Comparison of ENCODE assay signal across 15 cellular contexts in genomic region chr7:128084896-128085608, GRCh38. TPM values are rescaled to one million over a fixed set of nuclear protein-coding genes. Genes with fewer than 3 reads are reported as not detected.
A peak's percentile ranks its signal among the peaks of the same experiment; 100 is the strongest.
DNase-seq lines count a peak whose midpoint lies in the region; ATAC-seq, FAIRE-seq and TF ChIP-seq lines count a peak whose summit lies in the region.
"Had no signal": no experiment of that assay in that cellular context is flagged by ENCODE, and none has a peak within 500 bp of the region (broad histone marks: within the 10 kb centered on the region; RNA-seq: fewer than 3 reads in every experiment).

No MANE protein-coding gene starts in this region.

- TF ChIP-seq CTCF in MCF 10A (IDR thresholded peaks at IDR 0.05; ENCODE audit: unreplicated experiment) (no peak), mammary epithelial cell (conservative IDR thresholded peaks at IDR 0.05 in 1 of 2, IDR thresholded peaks at IDR 0.05 in 1 of 2; ENCODE audit: extremely low read depth in 1 of 2, insufficient read depth in 1 of 2, low read depth in 1 of 2, low read length in 2 of 2) (no peak), astrocyte of the spinal cord (IDR thresholded peaks at IDR 0.05; ENCODE audit: low read depth, low read length) (no peak), upper lobe of left lung (IDR thresholded peaks at IDR 0.05) (no peak), suprapubic skin (IDR thresholded peaks at IDR 0.05) (no peak)

- H3K4me1 ChIP-seq in mammary epithelial cell (ENCODE audit: insufficient read depth, low read length), result no peaks in the 10 kb centered on the region
- H3K4me1 ChIP-seq in upper lobe of left lung, result no peaks in the 10 kb centered on the region
- H3K4me1 ChIP-seq in suprapubic skin, result no peaks in the 10 kb centered on the region
- H3K4me1 ChIP-seq: A549 had no signal

- no peaks in the 10 kb centered on the region for H4K20me1 ChIP-seq in mammary epithelial cell (ENCODE audit: insufficient read depth, low read length)

- intact Hi-C loops in MCF 10A (cut with micrococcal nuclease) (no loop called here), mammary epithelial cell (cut with micrococcal nuclease) (no loop called here)

- peaks cover 2% of the 10 kb centered on the region for H3K36me3 ChIP-seq in mammary epithelial cell (ENCODE audit: insufficient read depth, low read length)
- H3K36me3 ChIP-seq in upper lobe of left lung, result peaks cover 14 to 87% (median 63%) of the 10 kb centered on the region in 4 donors
- peaks cover 87% of the 10 kb centered on the region for H3K36me3 ChIP-seq in suprapubic skin

- H3K27me3 ChIP-seq in mammary epithelial cell (ENCODE audit: insufficient read depth, low read length), result no peaks in the 10 kb centered on the region
- H3K27me3 ChIP-seq in upper lobe of left lung, result no peaks in the 10 kb centered on the region
- no peaks in the 10 kb centered on the region for H3K27me3 ChIP-seq in suprapubic skin

- peaks cover 79% of the 10 kb centered on the region for H3K36me3 Mint-ChIP-seq in MCF 10A (ENCODE audit: insufficient read depth, unreplicated experiment)

- H3K4me1 Mint-ChIP-seq in MCF 10A (ENCODE audit: insufficient read depth, unreplicated experiment), result no peaks in the 10 kb centered on the region

- FAIRE-seq in islet of Langerhans (lab: Jason Lieb, UNC), result peak; percentile 95
- FAIRE-seq: A549, D721Med, endothelial cell of umbilical vein, small intestine had no signal

- in situ Hi-C loops in mammary epithelial cell (cut with MboI; ENCODE audit: low sequenced_read_pairs in 2 of 2), result no loop called here
- in situ Hi-C loops in astrocyte of the spinal cord (cut with HindIII; ENCODE audit: low sequenced_read_pairs), result no loop called here

- no peaks in the 10 kb centered on the region for H3K9me3 Mint-ChIP-seq in MCF 10A (ENCODE audit: unreplicated experiment)

- H2AFZ ChIP-seq in mammary epithelial cell (ENCODE audit: low read depth, low read length), result no peak overlapping the region

- peak overlapping the region; percentile 33 for H3K27ac Mint-ChIP-seq in MCF 10A (ENCODE audit: low read depth, unreplicated experiment)

- dilution Hi-C loops in mammary epithelial cell (cut with HindIII; ENCODE audit: low sequenced_read_pairs), result no loop called here

- H3K27ac ChIP-seq in mammary epithelial cell (ENCODE audit: insufficient read depth, low read depth, low read length), result no peak overlapping the region
- H3K27ac ChIP-seq in upper lobe of left lung, result no peak overlapping the region
- H3K27ac ChIP-seq in suprapubic skin, result no peak overlapping the region
- H3K27ac ChIP-seq: A549, VCaP had no signal

- H3K9me3 ChIP-seq in mammary epithelial cell (replicated peaks; ENCODE audit: insufficient read depth, low read length) (no peaks in the 10 kb centered on the region), upper lobe of left lung (no peaks in the 10 kb centered on the region), suprapubic skin (no peaks in the 10 kb centered on the region)
- H3K9me3 ChIP-seq: A549 had no signal

- no peak overlapping the region for H3K9ac ChIP-seq in mammary epithelial cell (ENCODE audit: insufficient read depth, low read length)

- POLR2A ChIA-PET in MCF 10A (lab: Yijun Ruan, JAX), result no interaction called here

- DNase-seq in MCF 10A (ENCODE audit: unreplicated experiment) (no peak), mammary epithelial cell (no peak), astrocyte of the spinal cord (ENCODE audit: low read depth, low spot score) (peak; percentile 29), upper lobe of left lung (no peak), suprapubic skin (ENCODE audit: low spot score in 2 of 2) (no peak), T-helper 1 cell (no peak)
- DNase-seq: nucleus accumbens, small intestine had no signal

- peak; percentile 9 to 19 for ATAC-seq in upper lobe of left lung (ENCODE audit: low FRiP score in 2 of 2)
- no peak for ATAC-seq in HG03045 (IDR thresholded peaks at IDR 0.05; ENCODE audit: unreplicated experiment)
- ATAC-seq: A549 had no signal

- no peak overlapping the region for H3K4me2 ChIP-seq in mammary epithelial cell (ENCODE audit: insufficient read depth, low read depth, low read length)
- H3K4me2 ChIP-seq: A549 had no signal

- CTCF ChIA-PET in MCF 10A (lab: Yijun Ruan, JAX) (interaction anchor here (0.5 to 0.6 kb wide), 2 partner anchors 36 to 51 kb away, joined by 3 to 4 read pairs; no protein-coding TSS in a partner anchor), mammary epithelial cell (lab: Charles Lee; ENCODE audit: low non-redundant PET) (no interaction called here)

- BruUV-seq in MCF 10A (replicated peaks; lab: Mats Ljungman, UMichigan), result no TSS peak
- no TSS peak for BruUV-seq in mammary epithelial cell (replicated peaks; lab: Mats Ljungman, UMichigan)

- no peak overlapping the region for H3K4me3 Mint-ChIP-seq in MCF 10A (ENCODE audit: unreplicated experiment)

- TF ChIP-seq POLR2A in upper lobe of left lung (IDR thresholded peaks at IDR 0.05) (no peak), suprapubic skin (IDR thresholded peaks at IDR 0.05) (no peak)

- no peak for TF ChIP-seq EP300 in upper lobe of left lung (IDR thresholded peaks at IDR 0.05)
- TF ChIP-seq EP300 in suprapubic skin (IDR thresholded peaks at IDR 0.05), result no peak

- no peaks in the 10 kb centered on the region for H3K79me2 ChIP-seq in mammary epithelial cell (ENCODE audit: insufficient read depth, low read length)

- WGBS in mammary epithelial cell (ENCODE audit: low coverage, missing lambda C conversion rate), result 90% methylated on average over 5 of the region's 10 CpGs
- 79 to 82% methylated on average over 3 to 10 of the region's 10 CpGs for WGBS in upper lobe of left lung, 2 donors
- 67% methylated on average over 5 of the region's 10 CpGs for WGBS in suprapubic skin

- H3K4me3 ChIP-seq in mammary epithelial cell (replicated peaks in 1 of 3; ENCODE audit: insufficient read depth in 1 of 3, low read depth in 2 of 3, low read length in 3 of 3) (no peak overlapping the region), astrocyte of the spinal cord (ENCODE audit: low read depth, low read length) (no peak overlapping the region), upper lobe of left lung (no peak overlapping the region), suprapubic skin (no peak overlapping the region)
- H3K4me3 ChIP-seq: A549 had no signal

- no peaks in the 10 kb centered on the region for H3K27me3 Mint-ChIP-seq in MCF 10A (ENCODE audit: insufficient read depth, unreplicated experiment)

RNA-seq across cellular contexts. Expression of gene LRRC4, which starts 53.8 kb away (rescaled TPM):
- total RNA-seq in MCF 10A (2022) (not detected in 2 replicates), mammary epithelial cell (under 1 TPM; under 0.01 to 0.07 TPM), upper lobe of left lung (10 to 100 TPM in 3 of 6 donors, 1 to 10 TPM in 3; 3.9 to 23.3 (median 11.1) TPM), suprapubic skin (under 1 TPM in 3 of 4 donors, not detected in 1; 0.16 to 0.57 (median 0.21) TPM)
- polyA plus RNA-seq in mammary epithelial cell, result 0.16 TPM
- not detected for polyA minus RNA-seq in mammary epithelial cell
- total RNA-seq: SK-MEL-5 had no signal
- polyA plus RNA-seq: A549 had no signal
